In the genomic region with DNA sequence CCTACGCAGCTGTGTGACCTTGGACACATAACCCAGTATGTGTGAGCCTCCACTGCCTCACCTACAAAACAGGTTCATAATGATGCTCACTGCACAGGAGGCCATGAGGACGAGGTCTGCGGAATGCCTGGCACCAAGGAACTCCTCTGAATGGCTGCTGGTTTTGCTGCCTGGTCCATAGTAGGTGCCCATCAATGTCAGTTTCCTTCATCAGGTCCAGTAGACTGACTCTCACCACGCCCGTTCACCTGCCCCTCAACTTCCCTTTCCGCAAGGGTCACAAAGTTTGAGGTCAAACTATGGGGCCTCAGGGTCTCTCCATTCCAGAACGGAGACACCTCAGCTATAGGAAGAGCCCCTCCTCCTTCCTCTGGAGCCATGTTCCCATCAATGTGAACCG, we compare ENCODE assay signal across 13 cellular contexts. TPM values are rescaled to one million over a fixed set of nuclear protein-coding genes. Genes with fewer than 3 reads are reported as not detected.
A peak's percentile ranks its signal among the peaks of the same experiment; 100 is the strongest.
DNase-seq lines count a peak whose midpoint lies in the region; ATAC-seq, FAIRE-seq and TF ChIP-seq lines count a peak whose summit lies in the region.
"Had no signal": no experiment of that assay in that cellular context is flagged by ENCODE, and none has a peak within 500 bp of the region (broad histone marks: within the 10 kb centered on the region; RNA-seq: fewer than 3 reads in every experiment).

No MANE protein-coding gene starts in this region.

- H3K36me3 ChIP-seq in kidney (ENCODE audit: control insufficient read depth in 1 of 2, insufficient read depth in 2 of 2, low read length in 2 of 2) = peaks cover 0 to 2% of the 10 kb centered on the region in 2 donors
- H3K36me3 ChIP-seq: pancreas had no signal

- peaks cover 85% of the 10 kb centered on the region for H3K4me1 Mint-ChIP-seq in Calu3 (ENCODE audit: low read depth, unreplicated experiment)
- H3K4me1 Mint-ChIP-seq in activated B cell treated with CpG ODN at 0.5 μM for 24 hours = peaks cover 84% of the 10 kb centered on the region
- peaks cover 76 to 97% of the 10 kb centered on the region in 2 donors for H3K4me1 Mint-ChIP-seq in stimulated activated naive B cell treated with anti-CD40 and anti-IgM and Interleukin-4, amounts not matched to agents 10 μg/mL and 1 μg/mL and 100 μg/mL, for 72 hours

- TF ChIP-seq CTCF in Calu3 (IDR thresholded peaks at IDR 0.05; ENCODE audit: unreplicated experiment) (no peak), activated B cell treated with CpG ODN at 0.5 μM for 24 hours (IDR thresholded peaks at IDR 0.05) (no peak), kidney (IDR thresholded peaks at IDR 0.05; ENCODE audit: borderline replicate concordance, extremely low read depth, insufficient read depth) (no peak)

- BruUV-seq in Calu3 (replicated peaks; lab: Mats Ljungman, UMichigan) = no TSS peak

- DNase-seq in Calu3 (peak; percentile 82), activated B cell treated with CpG ODN at 0.5 μM for 24 hours (no peak), kidney (peak; percentile 29), HK-2 (ENCODE audit: unreplicated experiment) (no peak), GM03348 (ENCODE audit: low spot score) (no peak)
- DNase-seq in stimulated activated naive B cell treated with anti-CD40 and anti-IgM and Interleukin-4, amounts not matched to agents 10 μg/mL and 1 μg/mL and 100 μg/mL, for 72 hours = no peak
- DNase-seq: activated CD8-positive, alpha-beta memory T cell treated with anti-CD3 and anti-CD28 coated beads, Interleukin-2, amount 50 U/mL, for 48 hours; cortex of kidney; MV-4-11 had no signal

- H3K4me1 ChIP-seq in kidney (ENCODE audit: control insufficient read depth in 1 of 2, insufficient read depth in 1 of 2, low read depth in 1 of 2, low read length in 2 of 2) = peaks cover 32 to 49% of the 10 kb centered on the region in 2 donors

- H3K36me3 Mint-ChIP-seq in Calu3 (ENCODE audit: insufficient read depth, unreplicated experiment) (peaks cover 72% of the 10 kb centered on the region), activated B cell treated with CpG ODN at 0.5 μM for 24 hours (ENCODE audit: low read depth) (peaks cover 6% of the 10 kb centered on the region)
- H3K36me3 Mint-ChIP-seq in stimulated activated naive B cell treated with anti-CD40 and anti-IgM and Interleukin-4, amounts not matched to agents 10 μg/mL and 1 μg/mL and 100 μg/mL, for 72 hours = peaks cover 2 to 20% of the 10 kb centered on the region in 2 donors

- FAIRE-seq in kidney (lab: Jason Lieb, UNC) = no peak
- FAIRE-seq: pancreas had no signal

- H3K9ac ChIP-seq in kidney (ENCODE audit: low read length in 2 of 2) = peak overlapping the region in 1 of 2 donors; percentile 7

- H3K4me3 Mint-ChIP-seq in Calu3 (ENCODE audit: low read depth, unreplicated experiment) (peak overlapping the region; percentile 1), activated B cell treated with CpG ODN at 0.5 μM for 24 hours (peak overlapping the region; percentile 16)
- H3K4me3 Mint-ChIP-seq in stimulated activated naive B cell treated with anti-CD40 and anti-IgM and Interleukin-4, amounts not matched to agents 10 μg/mL and 1 μg/mL and 100 μg/mL, for 72 hours = no peak overlapping the region
- H3K4me3 Mint-ChIP-seq: GM23338 had no signal

- no peaks in the 10 kb centered on the region for H3K27me3 Mint-ChIP-seq in Calu3 (ENCODE audit: unreplicated experiment)
- H3K27me3 Mint-ChIP-seq in activated B cell treated with CpG ODN at 0.5 μM for 24 hours = no peaks in the 10 kb centered on the region
- peaks cover 0 to 1% of the 10 kb centered on the region in 2 donors for H3K27me3 Mint-ChIP-seq in stimulated activated naive B cell treated with anti-CD40 and anti-IgM and Interleukin-4, amounts not matched to agents 10 μg/mL and 1 μg/mL and 100 μg/mL, for 72 hours

- peak overlapping the region; percentile 27 for H3K27ac Mint-ChIP-seq in Calu3 (ENCODE audit: unreplicated experiment)
- H3K27ac Mint-ChIP-seq in activated B cell treated with CpG ODN at 0.5 μM for 24 hours = peak overlapping the region; percentile 90
- H3K27ac Mint-ChIP-seq in stimulated activated naive B cell treated with anti-CD40 and anti-IgM and Interleukin-4, amounts not matched to agents 10 μg/mL and 1 μg/mL and 100 μg/mL, for 72 hours = peak overlapping the region; percentile 44
- H3K27ac Mint-ChIP-seq: GM23338 had no signal

- POLR2A ChIA-PET in activated B cell treated with CpG ODN at 0.5 μM for 24 hours (lab: Charles Lee) = interaction anchor here (1.3 to 3.0 kb wide), 3 partner anchors 9 to 11 kb away, joined by 8 to 23 read pairs (median 13); partner anchors contain the start of genes PGAP3 and PNMT

- H3K9me3 Mint-ChIP-seq in Calu3 (ENCODE audit: low read depth, unreplicated experiment) (no peaks in the 10 kb centered on the region), activated B cell treated with CpG ODN at 0.5 μM for 24 hours (no peaks in the 10 kb centered on the region)
- no peaks in the 10 kb centered on the region for H3K9me3 Mint-ChIP-seq in stimulated activated naive B cell treated with anti-CD40 and anti-IgM and Interleukin-4, amounts not matched to agents 10 μg/mL and 1 μg/mL and 100 μg/mL, for 72 hours
- H3K9me3 Mint-ChIP-seq: GM23338 had no signal

- intact Hi-C loops in Calu3 (cut with micrococcal nuclease; ENCODE audit: unreplicated experiment) = no loop called here
- intact Hi-C loops in activated B cell treated with CpG ODN at 0.5 μM for 24 hours (cut with micrococcal nuclease) = no loop called here
- intact Hi-C loops in kidney (cut with DNase I) = no loop called here

- H3K9me3 ChIP-seq in kidney (ENCODE audit: control insufficient read depth in 1 of 2, low read length in 2 of 2) = no peaks in the 10 kb centered on the region
- H3K9me3 ChIP-seq: pancreas had no signal

- no peak overlapping the region for H3K4me3 ChIP-seq in kidney (ENCODE audit: low read length in 2 of 2)
- H3K4me3 ChIP-seq: GM23338, pancreas had no signal

- H3K27ac ChIP-seq in kidney (ENCODE audit: low read depth in 2 of 2, low read length in 2 of 2) = peak overlapping the region; percentile 58 to 91

- CTCF ChIA-PET in Calu3 (lab: Charles Lee) = interaction anchor here (0.8 to 161.2 kb wide), 24 partner anchors 38 to 788 kb away, joined by 3 to 42089 read pairs (median 9); partner anchors contain the start of genes ERBB2, GRB7, GSDMA and GSDMB
- CTCF ChIA-PET in activated B cell treated with CpG ODN at 0.5 μM for 24 hours (lab: Charles Lee) = interaction anchor here (1.4 kb wide), 1 partner anchor 9 kb away, joined by 4 read pairs; the partner anchor contains the start of gene PNMT

- no peak for ATAC-seq in activated B cell treated with CpG ODN at 0.5 μM for 24 hours (ENCODE audit: low read depth)
- no peak for ATAC-seq in stimulated activated naive B cell treated with anti-CD40 and anti-IgM and Interleukin-4, amounts not matched to agents 10 μg/mL and 1 μg/mL and 100 μg/mL, for 72 hours (replicated peaks)
- no peak for ATAC-seq in GM18873 (IDR thresholded peaks at IDR 0.05; ENCODE audit: low FRiP score, unreplicated experiment)
- ATAC-seq: GM23338, pancreas had no signal

RNA-seq across cellular contexts. Expression of gene PNMT, which starts 8.8 kb away (rescaled TPM):
- total RNA-seq in Calu3 (2022) (1.3 and 3.2 TPM in 2 replicates), activated B cell treated with CpG ODN at 0.5 μM for 24 hours (not detected in 2 replicates), kidney (8.2 TPM)
- polyA plus RNA-seq in kidney (ENCODE audit: insufficient read depth, low read depth, low replicate concordance) = 2.0 TPM
- total RNA-seq: G401 had no signal

RNA-seq across cellular contexts. Expression of gene PGAP3, which starts 10.8 kb away (rescaled TPM):
- 1,186 and 1,276 TPM in 2 replicates for total RNA-seq in Calu3 (2022)
- total RNA-seq in activated B cell treated with CpG ODN at 0.5 μM for 24 hours = 19.0 and 24.0 TPM in 2 replicates
- total RNA-seq in kidney = 48.5 TPM
- 33.8 TPM for polyA plus RNA-seq in kidney (ENCODE audit: insufficient read depth, low read depth, low replicate concordance)

RNA-seq across cellular contexts. Expression of gene TCAP, which starts 11.9 kb away (rescaled TPM):
- total RNA-seq in Calu3 (2022) (51.5 and 61.1 TPM in 2 replicates), activated B cell treated with CpG ODN at 0.5 μM for 24 hours (2.1 and 2.3 TPM in 2 replicates), kidney (1.5 TPM)
- 1.7 TPM for polyA plus RNA-seq in kidney (ENCODE audit: insufficient read depth, low read depth, low replicate concordance)

RNA-seq across cellular contexts. Expression of gene ERBB2, which starts 22.8 kb away (rescaled TPM):
- 4,829 and 4,830 TPM in 2 replicates for total RNA-seq in Calu3 (2022)
- 4.4 and 7.1 TPM in 2 replicates for total RNA-seq in activated B cell treated with CpG ODN at 0.5 μM for 24 hours
- total RNA-seq in kidney = 186 TPM
- polyA plus RNA-seq in kidney (ENCODE audit: insufficient read depth, low read depth, low replicate concordance) = 76.5 TPM

RNA-seq across cellular contexts. Expression of gene STARD3, which starts 40.1 kb away (rescaled TPM):
- total RNA-seq in Calu3 (2022) = 2,579 and 2,697 TPM in 2 replicates
- 51.8 and 58.2 TPM in 2 replicates for total RNA-seq in activated B cell treated with CpG ODN at 0.5 μM for 24 hours
- 47.6 TPM for total RNA-seq in kidney
- 32.1 TPM for polyA plus RNA-seq in kidney (ENCODE audit: insufficient read depth, low read depth, low replicate concordance)

Comparison
In these comparisons a context has a peak if more than half of its experiments do, and no peak if none do; other contexts are left out.
1. DNase-seq: peak in Calu3 (single experiment) and kidney (single experiment); none in activated B cell treated with CpG ODN at 0.5 μM for 24 hours (single experiment), stimulated activated naive B cell treated with anti-CD40 and anti-IgM and Interleukin-4, amounts not matched to agents 10 μg/mL and 1 μg/mL and 100 μg/mL, for 72 hours (single experiment), HK-2 (single experiment) and GM03348 (single experiment).
2. H3K27ac Mint-ChIP-seq: peak in every context shown above with its lines; median percentile 90 in activated B cell treated with CpG ODN at 0.5 μM for 24 hours; 44 in stimulated activated naive B cell treated with anti-CD40 and anti-IgM and Interleukin-4, amounts not matched to agents 10 μg/mL and 1 μg/mL and 100 μg/mL, for 72 hours; 27 in Calu3.
3. H3K4me3 Mint-ChIP-seq: peak in Calu3 (single experiment) and activated B cell treated with CpG ODN at 0.5 μM for 24 hours (single experiment); none in stimulated activated naive B cell treated with anti-CD40 and anti-IgM and Interleukin-4, amounts not matched to agents 10 μg/mL and 1 μg/mL and 100 μg/mL, for 72 hours (0 of 2).
4. RNA of gene PGAP3, which starts 10.8 kb away (total RNA-seq): 1,186 to 1,276 TPM in Calu3; 48.5 TPM in kidney (single experiment) and 19.0 to 24.0 TPM in activated B cell treated with CpG ODN at 0.5 μM for 24 hours; every median in the first group is over 10 times any median in the second.
5. RNA of gene TCAP, which starts 11.9 kb away (total RNA-seq): 51.5 to 61.1 TPM in Calu3; 2.1 to 2.3 TPM in activated B cell treated with CpG ODN at 0.5 μM for 24 hours and 1.5 TPM in kidney (single experiment); every median in the first group is over 10 times any median in the second.